ENCODE assay signal across 16 cellular contexts in genomic region chr16:24957887-24958286, GRCh38.
"Had no signal": no experiment of that assay in that cellular context is flagged by ENCODE, and none has a peak within 500 bp of the region (broad histone marks: within the 10 kb centered on the region; RNA-seq: fewer than 3 reads in every experiment).

No MANE protein-coding gene starts in this region.

- H3K9me3 ChIP-seq: stomach, testis, upper lobe of left lung had no signal

- H3K4me1 ChIP-seq: foreskin keratinocyte, stomach, testis, upper lobe of left lung had no signal

- H3K4me3 Mint-ChIP-seq: activated naive CD8-positive, alpha-beta T cell; dendritic cell treated with granulocyte-macrophage colony-stimulating factor and Interleukin-4, amounts not matched to agents 40 ng/mL and 50 ng/mL, for 4 days; neural crest cell had no signal

- H3K4me3 ChIP-seq: stomach, testis, upper lobe of left lung had no signal

- ATAC-seq: foreskin keratinocyte, SK-N-SH treated with all-trans-retinoic acid at 6 μM for 48 hours had no signal

- H3K27ac Mint-ChIP-seq: activated naive CD8-positive, alpha-beta T cell; dendritic cell treated with granulocyte-macrophage colony-stimulating factor and Interleukin-4, amounts not matched to agents 40 ng/mL and 50 ng/mL, for 4 days had no signal

- H3K4me1 Mint-ChIP-seq: neural crest cell had no signal

- H3K27ac ChIP-seq: foreskin keratinocyte, stomach, testis, upper lobe of left lung had no signal

- H3K27me3 Mint-ChIP-seq: activated naive CD8-positive, alpha-beta T cell; dendritic cell treated with granulocyte-macrophage colony-stimulating factor and Interleukin-4, amounts not matched to agents 40 ng/mL and 50 ng/mL, for 4 days; progenitor cell of endocrine pancreas had no signal

- H3K27me3 ChIP-seq: foreskin keratinocyte, stomach, testis, upper lobe of left lung had no signal

- DNase-seq: activated CD4-positive, alpha-beta T cell treated with anti-CD3 and anti-CD28 coated beads, Interleukin-2, amount 50 U/mL, for 1 hour; activated CD4-positive, CD25-positive, alpha-beta regulatory T cell treated with anti-CD3 and anti-CD28 coated beads, Interleukin-2, amount 50 U/mL, for 72 hours; activated CD8-positive, alpha-beta memory T cell treated with anti-CD3 and anti-CD28 coated beads, Interleukin-2, amount 50 U/mL, for 48 hours; activated gamma-delta T cell; activated T-cell treated with anti-CD3 and anti-CD28 coated beads, Interleukin-2, amount 50 U/mL, for 48 hours; foreskin keratinocyte; hippocampal formation; stomach; T-helper 1 cell; testis; upper lobe of left lung had no signal
